ENCODE assay signal across 8 cellular contexts in genomic region chr16:96935-97381, GRCh38. TPM values are rescaled to one million over a fixed set of nuclear protein-coding genes. Genes with fewer than 3 reads are reported as not detected.
A peak's percentile ranks its signal among the peaks of the same experiment; 100 is the strongest.
DNase-seq lines count a peak whose midpoint lies in the region; ATAC-seq lines count a peak whose summit lies in the region.

No MANE protein-coding gene starts in this region.

- no peaks in the 10 kb centered on the region for H3K9me3 Mint-ChIP-seq in activated CD4-positive, alpha-beta T cell treated with anti-CD3 and anti-CD28 coated beads for 36 hours (ENCODE audit: low read depth)

- H3K27me3 Mint-ChIP-seq in activated CD4-positive, alpha-beta T cell treated with anti-CD3 and anti-CD28 coated beads for 36 hours, result no peaks in the 10 kb centered on the region

- H3K4me1 Mint-ChIP-seq in activated CD4-positive, alpha-beta T cell treated with anti-CD3 and anti-CD28 coated beads for 36 hours, result no peaks in the 10 kb centered on the region

- H3K36me3 Mint-ChIP-seq in activated CD4-positive, alpha-beta T cell treated with anti-CD3 and anti-CD28 coated beads for 36 hours (ENCODE audit: low read depth), result peaks cover 10% of the 10 kb centered on the region

- intact Hi-C loops in activated CD4-positive, alpha-beta T cell treated with anti-CD3 and anti-CD28 coated beads for 36 hours (cut with DNase I, micrococcal nuclease), result loop anchor here (1.0 kb wide), 2 partner anchors 32 to 44 kb away; partner anchors contain the start of genes POLR3K (in 1 of the 2) and SNRNP25 (in 1 of the 2)

- no peak overlapping the region for H3K27ac Mint-ChIP-seq in activated CD4-positive, alpha-beta T cell treated with anti-CD3 and anti-CD28 coated beads for 36 hours

- POLR2A ChIA-PET in activated CD4-positive, alpha-beta T cell treated with anti-CD3 and anti-CD28 coated beads for 36 hours (lab: Charles Lee), result interaction anchor here (1.3 kb wide), 1 partner anchor 32 kb away, joined by 3 read pairs; no protein-coding TSS in a partner anchor

- DNase-seq in NCI-H524 (lab: John Stamatoyannopoulos, UW) (peak; percentile 68 to 87), NCI-H524 treated with DMSO at 0.1 percent for 48 hours (lab: John Stamatoyannopoulos, UW) (no peak), NCI-H345 treated with DMSO at 0.1 percent for 48 hours (lab: John Stamatoyannopoulos, UW; ENCODE audit: unreplicated experiment) (peak; percentile 86), cerebellar cortex (ENCODE audit: low spot score) (peak; percentile 79), left kidney (ENCODE audit: low read depth, low spot score) (peak; percentile 91)
- peak; percentile 94 for DNase-seq in activated CD4-positive, alpha-beta T cell treated with anti-CD3 and anti-CD28 coated beads for 36 hours
- peak; percentile 73 to 83 (median 76) for DNase-seq in stimulated activated CD4-positive, alpha-beta T cell treated with anti-CD3 and anti-CD28 coated beads, TNF-alpha, amount 100 ng/mL, for 1 hour (ENCODE audit: low read depth in 3 of 3, low spot score in 1 of 3)

- CTCF ChIA-PET in activated CD4-positive, alpha-beta T cell treated with anti-CD3 and anti-CD28 coated beads for 36 hours (lab: Charles Lee), result interaction anchor here (0.6 to 10.8 kb wide), 24 partner anchors 10 to 454 kb away, joined by 3 to 214 read pairs (median 4); partner anchors contain the start of genes FAM234A, HBQ1, MPG and POLR3K

- peak; percentile 65 for ATAC-seq in HG03108 (IDR thresholded peaks at IDR 0.05; ENCODE audit: unreplicated experiment)
- peak; percentile 99 for ATAC-seq in activated CD4-positive, alpha-beta T cell treated with anti-CD3 and anti-CD28 coated beads for 36 hours

- H3K4me3 Mint-ChIP-seq in activated CD4-positive, alpha-beta T cell treated with anti-CD3 and anti-CD28 coated beads for 36 hours, result no peak overlapping the region

RNA-seq across cellular contexts. Expression of gene MPG, which starts 18.9 kb away (rescaled TPM):
- total RNA-seq in activated CD4-positive, alpha-beta T cell treated with anti-CD3 and anti-CD28 coated beads for 36 hours, result 10 to 100 TPM; 47.0 to 57.0 TPM

RNA-seq across cellular contexts. Expression of gene RHBDF1, which starts 24.5 kb away (rescaled TPM):
- total RNA-seq in activated CD4-positive, alpha-beta T cell treated with anti-CD3 and anti-CD28 coated beads for 36 hours, result under 1 TPM in 1 of 2 experiments, not detected in 1; 0.40 TPM

RNA-seq across cellular contexts. Expression of gene NPRL3, which starts 41.5 kb away (rescaled TPM):
- total RNA-seq in activated CD4-positive, alpha-beta T cell treated with anti-CD3 and anti-CD28 coated beads for 36 hours, result 10 to 100 TPM; 49.1 to 53.9 TPM

RNA-seq across cellular contexts. Expression of gene SNRNP25, which starts 43.3 kb away (rescaled TPM):
- total RNA-seq in activated CD4-positive, alpha-beta T cell treated with anti-CD3 and anti-CD28 coated beads for 36 hours, result 10 to 100 TPM; 42.5 to 50.0 TPM

RNA-seq across cellular contexts. Expression of gene POLR3K, which starts 43.5 kb away (rescaled TPM):
- 10 to 100 TPM; 31.9 to 46.8 TPM for total RNA-seq in activated CD4-positive, alpha-beta T cell treated with anti-CD3 and anti-CD28 coated beads for 36 hours
